ENCODE assay signal across 9 cellular contexts in the genomic region with DNA sequence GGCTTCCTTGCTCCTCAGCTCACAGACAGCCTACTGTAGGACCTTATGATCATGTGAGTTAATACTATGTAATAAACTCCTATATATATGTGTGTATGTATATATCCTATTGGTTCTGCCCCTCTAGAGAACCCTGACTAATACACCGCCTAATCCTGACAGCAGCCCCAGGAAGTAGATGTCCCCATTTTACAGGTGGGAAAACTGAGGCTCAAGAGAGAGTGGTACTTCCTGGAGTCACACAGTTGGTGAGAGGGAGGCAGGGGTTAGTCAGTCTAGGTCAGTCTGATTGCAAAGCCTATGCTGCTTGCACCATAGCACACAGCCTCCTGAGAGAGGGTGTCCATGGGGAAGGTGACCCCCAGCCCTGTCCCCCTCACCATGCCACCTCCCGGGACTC. TPM values are rescaled to one million over a fixed set of nuclear protein-coding genes. Genes with fewer than 3 reads are reported as not detected.
"Had no signal": no experiment of that assay in that cellular context is flagged by ENCODE, and none has a peak within 500 bp of the region (broad histone marks: within the 10 kb centered on the region; RNA-seq: fewer than 3 reads in every experiment).

No MANE protein-coding gene starts in this region.

- ATAC-seq: GM12878 had no signal

- H3K4me3 ChIP-seq: GM12878 had no signal

- DNase-seq: GDM1, GF-D8 had no signal

- FAIRE-seq: G401.6, GM12878, GM12891, GM12892, GM18507, GM19239 had no signal

RNA-seq across cellular contexts. Expression of a gene that starts 42.7 kb away (rescaled TPM):
- total RNA-seq: G401, GM12878 had no signal
- polyA plus RNA-seq: GM12878 had no signal
